ENCODE assay signal across 32 cellular contexts in the genomic region with DNA sequence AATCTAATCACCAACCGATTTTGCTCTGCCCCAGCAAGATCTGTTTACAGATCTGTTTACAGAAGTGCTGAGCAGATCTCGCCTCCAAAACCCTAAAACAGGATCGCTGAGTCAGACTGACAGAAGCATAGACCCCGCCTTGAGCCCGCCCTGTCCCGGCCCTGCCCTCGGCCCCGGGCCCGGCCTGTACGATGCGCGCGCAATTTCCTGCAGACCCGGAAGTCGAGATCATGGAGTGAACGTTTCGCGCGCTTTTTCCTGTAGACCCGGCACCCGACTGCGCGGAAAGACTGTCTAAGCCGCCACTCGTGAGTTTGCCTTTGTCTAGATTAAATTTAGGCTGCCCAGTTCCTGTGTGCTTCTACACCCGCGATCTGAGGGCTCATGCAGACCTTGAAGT. TPM values are rescaled to one million over a fixed set of nuclear protein-coding genes. Genes with fewer than 3 reads are reported as not detected.
"Had no signal": no experiment of that assay in that cellular context is flagged by ENCODE, and none has a peak within 500 bp of the region (broad histone marks: within the 10 kb centered on the region; RNA-seq: fewer than 3 reads in every experiment).

A gene (plus strand): TSS at position 212 of the 400 bp plus-strand sequence. CDS start 2,327 bp downstream, outside the sequence.

- H3K27me3 Mint-ChIP-seq: naive thymus-derived CD8-positive, alpha-beta T cell; stimulated activated naive B cell treated with anti-CD40 and anti-IgM and Interleukin-4, amounts not matched to agents 10 μg/mL and 1 μg/mL and 100 μg/mL, for 72 hours; stimulated activated naive CD8-positive, alpha-beta T cell treated with anti-CD3 and anti-CD28 coated beads, Interleukin-15, Interleukin-2, amounts not matched to agents 100 ng/mL and 50 ng/mL, for 24 hours had no signal

- H3K36me3 ChIP-seq: left lung, lower lobe of right lung, pancreas, prostate gland, suprapubic skin, transverse colon had no signal

- ATAC-seq: left colon; left lung; lower lobe of right lung; naive thymus-derived CD8-positive, alpha-beta T cell; pancreas; right cardiac atrium; sciatic nerve; stimulated activated naive B cell treated with anti-CD40 and anti-IgM and Interleukin-4, amounts not matched to agents 10 μg/mL and 1 μg/mL and 100 μg/mL, for 72 hours had no signal

- H3K27ac ChIP-seq: left lung, lower lobe of right lung, pancreas, prostate gland, skin epidermis, suprapubic skin, transverse colon, upper lobe of left lung, vagina had no signal

- H3K4me3 Mint-ChIP-seq: immature natural killer cell; naive thymus-derived CD8-positive, alpha-beta T cell; nephron; neural crest cell; stimulated activated naive B cell treated with anti-CD40 and anti-IgM and Interleukin-4, amounts not matched to agents 10 μg/mL and 1 μg/mL and 100 μg/mL, for 72 hours; stimulated activated naive CD8-positive, alpha-beta T cell treated with anti-CD3 and anti-CD28 coated beads, Interleukin-15, Interleukin-2, amounts not matched to agents 100 ng/mL and 50 ng/mL, for 24 hours had no signal

- H3K27ac Mint-ChIP-seq: immature natural killer cell; naive thymus-derived CD8-positive, alpha-beta T cell; nephron; stimulated activated naive B cell treated with anti-CD40 and anti-IgM and Interleukin-4, amounts not matched to agents 10 μg/mL and 1 μg/mL and 100 μg/mL, for 72 hours; stimulated activated naive CD8-positive, alpha-beta T cell treated with anti-CD3 and anti-CD28 coated beads, Interleukin-15, Interleukin-2, amounts not matched to agents 100 ng/mL and 50 ng/mL, for 24 hours had no signal

- DNase-seq: hypothalamus; immature natural killer cell; kidney; left colon; left lung; lower lobe of right lung; mammary epithelial cell; mesenchymal stem cell; naive thymus-derived CD8-positive, alpha-beta T cell; nucleus accumbens; pancreas; posterior cingulate gyrus; retina; right cardiac atrium; stimulated activated CD4-positive, alpha-beta T cell treated with anti-CD3 and anti-CD28 coated beads, Interleukin-12 subunit alpha, Interleukin-12 subunit beta, amount 100 ng/mL, for 4 hours; stimulated activated CD4-positive, alpha-beta T cell treated with anti-CD3 and anti-CD28 coated beads, Interleukin-15, amount 100 ng/mL, for 24 hours; stimulated activated CD4-positive, alpha-beta T cell treated with anti-CD3 and anti-CD28 coated beads, Interleukin-2, amount 100 ng/mL, for 24 hours; stimulated activated CD4-positive, alpha-beta T cell treated with anti-CD3 and anti-CD28 coated beads, Interleukin-4, amount 100 ng/mL, for 1 hour; stimulated activated naive B cell treated with anti-CD40 and anti-IgM and Interleukin-4, amounts not matched to agents 10 μg/mL and 1 μg/mL and 100 μg/mL, for 72 hours; transverse colon had no signal

- H3K4me3 ChIP-seq: left lung, lower lobe of right lung, pancreas, prostate gland, skin epidermis, suprapubic skin, transverse colon, upper lobe of left lung, vagina had no signal

- H3K9me3 ChIP-seq: pancreas, prostate gland had no signal

- H3K4me1 Mint-ChIP-seq: immature natural killer cell; naive thymus-derived CD8-positive, alpha-beta T cell; nephron; neural crest cell; stimulated activated naive B cell treated with anti-CD40 and anti-IgM and Interleukin-4, amounts not matched to agents 10 μg/mL and 1 μg/mL and 100 μg/mL, for 72 hours had no signal

- H3K27me3 ChIP-seq: left lung, pancreas, suprapubic skin, transverse colon, upper lobe of left lung, vagina had no signal

- H3K4me1 ChIP-seq: left lung, lower lobe of right lung, pancreas, prostate gland, suprapubic skin, transverse colon, upper lobe of left lung, vagina had no signal

RNA-seq across cellular contexts. Expression of the gene that starts here (rescaled TPM):
- total RNA-seq: kidney; left colon; liver; mammary epithelial cell; mucosa of gallbladder; naive thymus-derived CD8-positive, alpha-beta T cell; neural crest cell; osteoblast; pancreas; transverse colon; vagina had no signal
- polyA plus RNA-seq: immature natural killer cell; liver; mammary epithelial cell; naive thymus-derived CD8-positive, alpha-beta T cell; pancreas had no signal
